Comparison of ENCODE assay signal across 33 cellular contexts in the genomic region with DNA sequence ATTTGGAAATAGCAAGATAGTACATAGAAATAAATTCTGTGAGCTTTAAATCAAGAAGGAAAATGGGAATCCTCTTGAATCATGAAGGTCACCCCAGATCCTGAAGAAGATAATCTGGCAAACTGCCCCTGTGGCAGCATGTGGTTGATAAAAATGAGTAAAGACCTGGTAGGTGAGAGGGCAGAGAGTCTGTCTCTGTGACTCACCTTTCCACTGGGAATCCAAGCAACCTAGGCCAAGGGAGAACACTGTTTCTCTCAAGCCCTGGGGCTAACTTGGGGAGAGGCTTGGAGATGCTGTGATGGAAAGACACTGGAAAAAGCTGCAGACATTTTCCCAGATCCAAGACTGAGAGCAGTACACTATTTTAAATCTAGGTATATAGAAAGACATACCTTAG.
"Had no signal": no experiment of that assay in that cellular context is flagged by ENCODE, and none has a peak within 500 bp of the region (broad histone marks: within the 10 kb centered on the region; RNA-seq: fewer than 3 reads in every experiment).

No MANE protein-coding gene starts in this region.

- H3K27me3 ChIP-seq: ascending aorta had no signal

- H3K4me3 Mint-ChIP-seq: activated B cell treated with CpG ODN at 0.5 μM for 24 hours; activated CD4-positive, alpha-beta memory T cell treated with anti-CD3 and anti-CD28 coated beads for 36 hours; activated CD4-positive, alpha-beta T cell treated with anti-CD3 and anti-CD28 coated beads, Interleukin-2, amount 10 ng/mL, durations not matched to agents 24 days and 14 days; activated CD8-positive, alpha-beta T cell treated with anti-CD3 and anti-CD28 coated beads for 36 hours; activated naive CD4-positive, alpha-beta T cell treated with anti-CD3 and anti-CD28 coated beads, Interleukin-2, amount 10 ng/mL, durations not matched to agents 7 days and 5 days; activated naive CD4-positive, alpha-beta T cell treated with anti-CD3 and anti-CD28 coated beads, Interleukin-2, amount 50 U/mL, for 24 hours; activated naive CD8-positive, alpha-beta T cell; activated naive CD8-positive, alpha-beta T cell treated with anti-CD3 and anti-CD28 coated beads, Interleukin-2, amount 10 ng/mL, durations not matched to agents 7 days and 5 days; activated naive CD8-positive, alpha-beta T cell treated with anti-CD3 and anti-CD28 coated beads, Interleukin-2, amount 50 U/mL, for 24 hours; activated T-cell treated with anti-CD3 and anti-CD28 coated beads, Interleukin-2, amount 50 U/mL, for 4 hours; brain; T-helper 1 cell treated with Interleukin-12 subunit alpha and Interleukin-12 subunit beta and Interleukin-4 antibody, amounts not matched to agents 30 μg/mL and 1 μg/mL, for 36 hours; T-helper 2 cell treated with Interferon-gamma antibody and Interleukin-4, amounts not matched to agents 5 μg/mL and 100 μg/mL, for 36 hours had no signal

- ATAC-seq: activated CD8-positive, alpha-beta T cell treated with anti-CD3 and anti-CD28 coated beads for 36 hours; activated naive CD8-positive, alpha-beta T cell treated with anti-CD3 and anti-CD28 coated beads, Interleukin-2, amount 50 U/mL, for 24 hours; activated T-cell treated with anti-CD3 and anti-CD28 coated beads, Interleukin-2, amount 50 U/mL, for 4 hours had no signal

- H3K27ac ChIP-seq: ascending aorta, VCaP had no signal

- H3K4me1 ChIP-seq: ascending aorta had no signal

- H3K36me3 ChIP-seq: ascending aorta had no signal

- FAIRE-seq: TTC549 had no signal

- H3K27me3 Mint-ChIP-seq: activated B cell treated with CpG ODN at 0.5 μM for 24 hours; activated CD4-positive, alpha-beta memory T cell treated with anti-CD3 and anti-CD28 coated beads for 36 hours; activated CD4-positive, alpha-beta T cell treated with anti-CD3 and anti-CD28 coated beads, Interleukin-2, amount 10 ng/mL, durations not matched to agents 24 days and 14 days; activated CD8-positive, alpha-beta T cell treated with anti-CD3 and anti-CD28 coated beads for 36 hours; activated naive CD4-positive, alpha-beta T cell treated with anti-CD3 and anti-CD28 coated beads, Interleukin-2, amount 10 ng/mL, durations not matched to agents 7 days and 5 days; activated naive CD4-positive, alpha-beta T cell treated with anti-CD3 and anti-CD28 coated beads, Interleukin-2, amount 50 U/mL, for 24 hours; activated naive CD8-positive, alpha-beta T cell; activated naive CD8-positive, alpha-beta T cell treated with anti-CD3 and anti-CD28 coated beads, Interleukin-2, amount 10 ng/mL, durations not matched to agents 7 days and 5 days; activated naive CD8-positive, alpha-beta T cell treated with anti-CD3 and anti-CD28 coated beads, Interleukin-2, amount 50 U/mL, for 24 hours; brain had no signal

- H3K4me1 Mint-ChIP-seq: activated B cell treated with CpG ODN at 0.5 μM for 24 hours; activated CD4-positive, alpha-beta T cell treated with anti-CD3 and anti-CD28 coated beads, Interleukin-2, amount 10 ng/mL, durations not matched to agents 24 days and 14 days; activated naive CD4-positive, alpha-beta T cell treated with anti-CD3 and anti-CD28 coated beads, Interleukin-2, amount 10 ng/mL, durations not matched to agents 7 days and 5 days; activated naive CD4-positive, alpha-beta T cell treated with anti-CD3 and anti-CD28 coated beads, Interleukin-2, amount 50 U/mL, for 24 hours; activated naive CD8-positive, alpha-beta T cell treated with anti-CD3 and anti-CD28 coated beads, Interleukin-2, amount 10 ng/mL, durations not matched to agents 7 days and 5 days; activated naive CD8-positive, alpha-beta T cell treated with anti-CD3 and anti-CD28 coated beads, Interleukin-2, amount 50 U/mL, for 24 hours; brain had no signal

- H3K27ac Mint-ChIP-seq: activated B cell treated with CpG ODN at 0.5 μM for 24 hours; activated CD4-positive, alpha-beta memory T cell treated with anti-CD3 and anti-CD28 coated beads for 36 hours; activated CD4-positive, alpha-beta T cell treated with anti-CD3 and anti-CD28 coated beads, Interleukin-2, amount 10 ng/mL, durations not matched to agents 24 days and 14 days; activated CD8-positive, alpha-beta T cell treated with anti-CD3 and anti-CD28 coated beads for 36 hours; activated naive CD4-positive, alpha-beta T cell treated with anti-CD3 and anti-CD28 coated beads, Interleukin-2, amount 10 ng/mL, durations not matched to agents 7 days and 5 days; activated naive CD4-positive, alpha-beta T cell treated with anti-CD3 and anti-CD28 coated beads, Interleukin-2, amount 50 U/mL, for 24 hours; activated naive CD8-positive, alpha-beta T cell; activated naive CD8-positive, alpha-beta T cell treated with anti-CD3 and anti-CD28 coated beads, Interleukin-2, amount 10 ng/mL, durations not matched to agents 7 days and 5 days; activated naive CD8-positive, alpha-beta T cell treated with anti-CD3 and anti-CD28 coated beads, Interleukin-2, amount 50 U/mL, for 24 hours; activated T-helper 2 cell treated with anti-CD3 and anti-CD28 coated beads, Interferon-gamma antibody, Interleukin-2, Interleukin-4, amounts not matched to agents 10 μg/mL and 5 μg/mL and 100 μg/mL, durations not matched to agents 14 hours and 24 hours and 36 hours; brain; T-helper 1 cell treated with Interleukin-12 subunit alpha and Interleukin-12 subunit beta and Interleukin-4 antibody, amounts not matched to agents 30 μg/mL and 1 μg/mL, for 36 hours; T-helper 2 cell treated with Interferon-gamma antibody and Interleukin-4, amounts not matched to agents 5 μg/mL and 100 μg/mL, for 36 hours had no signal

- DNase-seq: activated B cell treated with CpG ODN at 0.5 μM for 24 hours; activated CD4-positive, alpha-beta memory T cell treated with anti-CD3 and anti-CD28 coated beads for 36 hours; activated CD4-positive, alpha-beta T cell treated with anti-CD3 and anti-CD28 coated beads for 4 hours; activated CD4-positive, alpha-beta T cell treated with anti-CD3 and anti-CD28 coated beads, Interleukin-2, amount 10 ng/mL, durations not matched to agents 24 days and 14 days; activated CD4-positive, alpha-beta T cell treated with anti-CD3 and anti-CD28 coated beads, Interleukin-2, amount 50 U/mL, for 1 hour; activated CD4-positive, alpha-beta T cell treated with anti-CD3 and anti-CD28 coated beads, Interleukin-2, amount 50 U/mL, for 4 hours; activated CD4-positive, CD25-positive, alpha-beta regulatory T cell treated with anti-CD3 and anti-CD28 coated beads, Interleukin-2, amount 50 U/mL, for 72 hours; activated CD8-positive, alpha-beta memory T cell treated with anti-CD3 and anti-CD28 coated beads, Interleukin-2, amount 50 U/mL, for 4 hours; activated CD8-positive, alpha-beta T cell treated with anti-CD3 and anti-CD28 coated beads for 36 hours; activated effector memory CD4-positive, alpha-beta T cell treated with Interleukin-2 at 50 U/mL for 16 hours; activated gamma-delta T cell; activated naive CD4-positive, alpha-beta T cell treated with anti-CD3 and anti-CD28 coated beads, Interleukin-2, amount 10 ng/mL, durations not matched to agents 7 days and 5 days; activated naive CD4-positive, alpha-beta T cell treated with Interleukin-2 at 50 U/mL for 16 hours; activated naive CD8-positive, alpha-beta T cell treated with anti-CD3 and anti-CD28 coated beads, Interleukin-2, amount 10 ng/mL, durations not matched to agents 7 days and 5 days; activated naive CD8-positive, alpha-beta T cell treated with anti-CD3 and anti-CD28 coated beads, Interleukin-2, amount 50 U/mL, for 24 hours; activated T-cell treated with anti-CD3 and anti-CD28 coated beads for 4 hours; activated T-cell treated with anti-CD3 and anti-CD28 coated beads, Interleukin-2, amount 50 U/mL, for 1 hour; activated T-cell treated with anti-CD3 and anti-CD28 coated beads, Interleukin-2, amount 50 U/mL, for 4 hours; amygdala; anterior cingulate cortex; central memory CD4-positive, alpha-beta T cell; T-helper 1 cell; T-helper 2 cell; T-helper 9 cell had no signal

- H3K4me3 ChIP-seq: ascending aorta had no signal

- H3K36me3 Mint-ChIP-seq: activated CD4-positive, alpha-beta memory T cell treated with anti-CD3 and anti-CD28 coated beads for 36 hours; activated naive CD4-positive, alpha-beta T cell treated with anti-CD3 and anti-CD28 coated beads, Interleukin-2, amount 10 ng/mL, durations not matched to agents 7 days and 5 days; activated naive CD4-positive, alpha-beta T cell treated with anti-CD3 and anti-CD28 coated beads, Interleukin-2, amount 50 U/mL, for 24 hours; activated naive CD8-positive, alpha-beta T cell; activated naive CD8-positive, alpha-beta T cell treated with anti-CD3 and anti-CD28 coated beads, Interleukin-2, amount 10 ng/mL, durations not matched to agents 7 days and 5 days; brain had no signal
